In the genomic region with DNA sequence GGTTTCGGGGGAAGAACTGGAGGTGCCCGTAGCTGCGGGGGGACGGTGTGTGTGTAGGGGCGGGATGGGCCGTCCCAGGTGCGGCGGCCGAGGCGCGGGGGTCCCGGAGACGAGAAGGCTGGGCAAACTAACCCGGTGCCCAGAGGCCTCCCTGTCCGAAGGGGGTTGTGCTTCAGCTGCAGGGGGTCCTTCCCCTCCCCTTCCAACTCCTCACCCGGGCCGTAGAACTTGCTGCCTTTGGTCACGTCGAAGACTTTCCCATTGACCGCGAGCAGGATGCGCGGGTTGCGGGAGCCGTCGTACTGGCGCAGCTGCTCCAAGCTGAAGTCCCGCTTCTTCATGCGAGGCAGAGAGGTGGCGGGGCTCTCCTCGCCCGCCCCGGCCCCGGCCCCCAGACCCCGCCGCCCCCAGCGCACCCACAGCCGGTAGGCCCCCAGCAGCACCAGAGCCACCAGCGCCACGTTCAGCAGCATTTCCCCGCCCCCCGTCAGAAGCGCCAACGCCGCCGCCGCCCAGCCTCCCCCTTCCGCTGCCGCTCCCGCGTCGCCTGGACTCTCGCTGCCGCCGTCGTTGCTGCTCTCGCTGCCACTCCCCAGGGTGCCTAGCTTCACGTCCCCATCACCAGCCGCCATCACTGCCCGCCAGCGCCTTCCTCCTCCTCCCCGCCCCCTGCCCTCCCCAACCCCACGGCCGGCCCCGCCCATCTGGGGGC, we compare ENCODE assay signal across 8 cellular contexts. TPM values are rescaled to one million over a fixed set of nuclear protein-coding genes. Genes with fewer than 3 reads are reported as not detected.
DNase-seq lines count a peak whose midpoint lies in the region; ATAC-seq and TF ChIP-seq lines count a peak whose summit lies in the region.

A gene with protein sequence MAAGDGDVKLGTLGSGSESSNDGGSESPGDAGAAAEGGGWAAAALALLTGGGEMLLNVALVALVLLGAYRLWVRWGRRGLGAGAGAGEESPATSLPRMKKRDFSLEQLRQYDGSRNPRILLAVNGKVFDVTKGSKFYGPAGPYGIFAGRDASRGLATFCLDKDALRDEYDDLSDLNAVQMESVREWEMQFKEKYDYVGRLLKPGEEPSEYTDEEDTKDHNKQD (minus strand): TSS at position 655 of the 712 bp plus-strand sequence. CDS start 23 bp downstream, at position 632.

- intact Hi-C loops in dorsolateral prefrontal cortex (cut with DNase I), result loop anchor here (2.0 to 10.0 kb wide), 5 partner anchors 100 to 523 kb away; a partner anchor contains a TSS

- ATAC-seq in HG03045 (IDR thresholded peaks at IDR 0.05; ENCODE audit: unreplicated experiment), result peak; percentile 23

- H3K27ac ChIP-seq in SJSA1 (peak within 1 kb of the TSS; percentile 81), dorsolateral prefrontal cortex (peak within 1 kb of the TSS; percentile 67 to 98 (median 92)), substantia nigra (ENCODE audit: low read depth, low read length, poor library complexity, severe bottlenecking) (peak within 1 kb of the TSS; percentile 87)

- TF ChIP-seq CTCF in dorsolateral prefrontal cortex (IDR thresholded peaks at IDR 0.05 in 54 of 56, conservative IDR thresholded peaks at IDR 0.05 in 2 of 56; ENCODE audit: low read depth in 1 of 56, partially characterized antibody in 56 of 56), result no peak

- peak; percentile 4 to 16 for DNase-seq in stimulated activated CD4-positive, alpha-beta T cell treated with anti-CD3 and anti-CD28 coated beads, Interleukin-15, amount 100 ng/mL, for 48 hours (ENCODE audit: low read depth in 2 of 2)
- no peak for DNase-seq in stimulated activated CD4-positive, alpha-beta T cell treated with anti-CD3 and anti-CD28 coated beads, Interleukin-15, amount 100 ng/mL, for 24 hours
- DNase-seq in SJSA1 (ENCODE audit: low read depth in 1 of 2, low spot score in 2 of 2), result peak; percentile 39 to 47
- peak in 3 of 10 donors; percentile 19 to 54 (median 43) for DNase-seq in dorsolateral prefrontal cortex
- peak in 1 of 2 donors; percentile 51 for DNase-seq in lung microvascular endothelial cell (ENCODE audit: low read depth in 2 of 2)
- DNase-seq in substantia nigra (lab: John Stamatoyannopoulos, UW), result peak in 13 of 49 donors; percentile 24 to 73 (median 51)
- no peak for DNase-seq in central memory CD4-positive, alpha-beta T cell

- peaks cover 38% of the 10 kb centered on the region for H3K36me3 ChIP-seq in SJSA1

- no peaks in the 10 kb centered on the region for H3K9me3 ChIP-seq in SJSA1 (replicated peaks)

- peaks cover 13% of the 10 kb centered on the region for H3K4me1 ChIP-seq in SJSA1 (replicated peaks)

- H3K27me3 ChIP-seq in SJSA1 (replicated peaks), result no peaks in the 10 kb centered on the region
- H3K27me3 ChIP-seq in dorsolateral prefrontal cortex, result no peaks in the 10 kb centered on the region

- H3K4me3 ChIP-seq in SJSA1, result peak within 1 kb of the TSS; percentile 65
- peak within 1 kb of the TSS; percentile 71 to 99 (median 85) for H3K4me3 ChIP-seq in dorsolateral prefrontal cortex

RNA-seq across cellular contexts. Expression of the gene that starts here (rescaled TPM):
- total RNA-seq in SJSA1 (2014; rRNA removed; shearing (Covaris generic)), result 18.1 and 36.5 TPM in 2 replicates
- total RNA-seq in dorsolateral prefrontal cortex, result 10 to 100 TPM; 31.9 to 66.5 (median 48.2) TPM
- 14.2 and 19.2 TPM in 2 replicates for total RNA-seq in lung microvascular endothelial cell

Comparison
In these comparisons a context has a peak if more than half of its experiments do, and no peak if none do; other contexts are left out.
1. DNase-seq: peak in stimulated activated CD4-positive, alpha-beta T cell treated with anti-CD3 and anti-CD28 coated beads, Interleukin-15, amount 100 ng/mL, for 48 hours (2 of 2) and SJSA1 (2 of 2); none in stimulated activated CD4-positive, alpha-beta T cell treated with anti-CD3 and anti-CD28 coated beads, Interleukin-15, amount 100 ng/mL, for 24 hours (single experiment) and central memory CD4-positive, alpha-beta T cell (single experiment).
2. Peak in every context shown above with its lines, with median percentiles within 50 percentile points of each other: H3K27ac ChIP-seq.